ENCODE assay signal across 18 cellular contexts in the genomic region with DNA sequence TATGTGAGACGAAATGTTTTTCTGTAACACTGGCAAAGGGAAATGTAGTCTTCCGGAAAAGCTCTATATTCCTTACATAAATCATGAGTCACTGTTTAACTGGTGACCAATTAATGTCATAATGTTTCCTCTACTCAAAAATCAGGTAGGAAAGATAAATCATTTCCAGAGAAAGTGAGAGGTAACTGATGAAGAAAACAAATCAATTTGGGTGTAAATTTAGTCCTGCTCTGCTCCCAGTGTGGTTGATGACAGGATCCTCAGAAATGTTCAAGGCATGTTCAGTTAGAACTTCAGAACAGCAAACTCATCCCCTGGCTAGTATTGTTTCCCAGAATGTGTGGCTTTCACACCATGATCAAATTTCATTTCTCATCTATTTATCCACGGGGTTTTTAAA. TPM values are rescaled to one million over a fixed set of nuclear protein-coding genes. Genes with fewer than 3 reads are reported as not detected.
DNase-seq lines count a peak whose midpoint lies in the region; ATAC-seq, FAIRE-seq and TF ChIP-seq lines count a peak whose summit lies in the region.
"Had no signal": no experiment of that assay in that cellular context is flagged by ENCODE, and none has a peak within 500 bp of the region (broad histone marks: within the 10 kb centered on the region; RNA-seq: fewer than 3 reads in every experiment).

No MANE protein-coding gene starts in this region.

- TF ChIP-seq CTCF in transverse colon (IDR thresholded peaks at IDR 0.05), result no peak

- in situ Hi-C loops in transverse colon (cut with MboI; ENCODE audit: low pct_ligation_motif_present in 1 of 4, low pct_unique_long_range_greater_than_20kb in 1 of 4, low sequenced_read_pairs in 3 of 4), result no loop called here

- WGBS in transverse colon (ENCODE audit: low coverage in 1 of 2), 2 donors, result 14 to 26% methylated on average over 3 of the region's 3 CpGs

- H3K36me3 ChIP-seq in transverse colon, result no peaks in the 10 kb centered on the region
- H3K36me3 ChIP-seq: ascending aorta, gastroesophageal sphincter had no signal

- TF ChIP-seq EP300 in transverse colon (IDR thresholded peaks at IDR 0.05; ENCODE audit: low read depth), result no peak

- peak; percentile 97 for FAIRE-seq in RCC 7860 (lab: Jason Lieb, UNC)

- H3K9me3 ChIP-seq in transverse colon, result no peaks in the 10 kb centered on the region
- H3K9me3 ChIP-seq: ascending aorta, gastroesophageal sphincter had no signal

- TF ChIP-seq POLR2A in transverse colon (IDR thresholded peaks at IDR 0.05), result no peak

- H3K27me3 ChIP-seq in transverse colon, result no peaks in the 10 kb centered on the region
- H3K27me3 ChIP-seq: ascending aorta had no signal

- peaks cover 0 to 8% (median 3%) of the 10 kb centered on the region in 4 donors for H3K4me1 ChIP-seq in transverse colon
- H3K4me1 ChIP-seq: ascending aorta, gastroesophageal sphincter had no signal

- H3K27ac ChIP-seq in epithelial cell of prostate, result peak overlapping the region; percentile 14
- peak overlapping the region in 1 of 4 donors; percentile 31 for H3K27ac ChIP-seq in transverse colon
- H3K27ac ChIP-seq: ascending aorta, gastroesophageal sphincter had no signal

- H3K4me3 ChIP-seq in transverse colon, result peak overlapping the region in 1 of 4 donors; percentile 20
- H3K4me3 ChIP-seq: ascending aorta, gastroesophageal sphincter had no signal

- DNase-seq in Daoy (ENCODE audit: low read depth), result peak; percentile 72
- DNase-seq in RCC 7860 (ENCODE audit: low spot score), result peak; percentile 81
- no peak for DNase-seq in epithelial cell of prostate (ENCODE audit: low read depth, low spot score)
- peak; percentile 98 for DNase-seq in renal cortical epithelial cell (ENCODE audit: low read depth)
- no peak for DNase-seq in islet precursor cell
- no peak for DNase-seq in head of caudate nucleus
- DNase-seq in transverse colon, result no peak
- DNase-seq: activated CD8-positive, alpha-beta T cell treated with anti-CD3 and anti-CD28 coated beads for 36 hours; effector memory CD8-positive, alpha-beta T cell; GF-D8; KG1; NCI-H69; SIG-M5 had no signal

- no peak for ATAC-seq in GM19328 (IDR thresholded peaks at IDR 0.05; ENCODE audit: unreplicated experiment)
- ATAC-seq: activated CD8-positive, alpha-beta T cell treated with anti-CD3 and anti-CD28 coated beads for 36 hours; effector memory CD8-positive, alpha-beta T cell; gastroesophageal sphincter had no signal

- intact Hi-C loops in head of caudate nucleus (cut with DNase I), result no loop called here
- intact Hi-C loops in transverse colon (cut with DNase I; ENCODE audit: low total_unique reads), result no loop called here

RNA-seq across cellular contexts. Expression of a gene that starts 38.8 kb away (rescaled TPM):
- total RNA-seq in Daoy (2014; rRNA removed; shearing (Covaris generic)), result not detected in 2 replicates
- total RNA-seq in renal cortical epithelial cell (not detected in 2 replicates), transverse colon (not detected)
- total RNA-seq: activated CD8-positive, alpha-beta T cell treated with anti-CD3 and anti-CD28 coated beads for 36 hours; activated T-helper 2 cell treated with anti-CD3 and anti-CD28 coated beads, Interferon-gamma antibody, Interleukin-2, Interleukin-4, amounts not matched to agents 10 μg/mL and 5 μg/mL and 100 μg/mL, durations not matched to agents 14 hours and 24 hours and 36 hours; ascending aorta; gastroesophageal sphincter; progenitor cell of endocrine pancreas had no signal

Comparison
In these comparisons a context has a peak if more than half of its experiments do, and no peak if none do; other contexts are left out.
1. DNase-seq: peak in Daoy (single experiment), RCC 7860 (single experiment) and renal cortical epithelial cell (single experiment); none in epithelial cell of prostate (single experiment), islet precursor cell (single experiment), head of caudate nucleus (0 of 42) and transverse colon (single experiment).